Comparison of ENCODE assay signal across 25 cellular contexts in the genomic region with DNA sequence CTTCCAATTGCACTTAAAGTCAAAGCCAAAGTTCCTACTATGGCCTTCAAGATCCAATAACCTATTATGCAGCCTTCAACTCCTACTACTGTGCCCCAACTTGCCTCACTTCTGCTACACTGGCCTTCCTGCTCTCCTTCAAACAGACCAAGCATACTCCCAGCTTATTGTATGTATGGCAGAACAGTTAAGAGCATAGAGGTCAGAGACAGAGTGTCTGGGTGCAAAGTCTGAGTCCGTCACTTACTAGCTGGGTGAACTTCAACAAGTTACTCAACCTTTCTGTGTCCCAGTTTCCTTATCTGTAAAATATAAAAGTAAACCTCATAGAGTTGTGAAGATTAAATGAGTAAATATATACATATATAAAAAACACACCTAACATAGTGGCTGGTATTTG. TPM values are rescaled to one million over a fixed set of nuclear protein-coding genes. Genes with fewer than 3 reads are reported as not detected.
"Had no signal": no experiment of that assay in that cellular context is flagged by ENCODE, and none has a peak within 500 bp of the region (broad histone marks: within the 10 kb centered on the region; RNA-seq: fewer than 3 reads in every experiment).

No MANE protein-coding gene starts in this region.

- H3K9ac ChIP-seq: KMS-11 had no signal

- H3K27ac Mint-ChIP-seq: activated CD4-positive, alpha-beta memory T cell treated with anti-CD3 and anti-CD28 coated beads for 36 hours; activated CD4-positive, alpha-beta T cell treated with anti-CD3 and anti-CD28 coated beads, Interleukin-2, amount 10 ng/mL, durations not matched to agents 7 days and 5 days; activated naive CD4-positive, alpha-beta T cell treated with anti-CD3 and anti-CD28 coated beads, Interleukin-2, amount 10 ng/mL, durations not matched to agents 7 days and 5 days; activated naive CD8-positive, alpha-beta T cell treated with anti-CD3 and anti-CD28 coated beads for 36 hours; activated T-cell treated with anti-CD3 and anti-CD28 coated beads, Interleukin-2, amount 50 U/mL, for 72 hours; activated T-helper 2 cell treated with anti-CD3 and anti-CD28 coated beads, Interferon-gamma antibody, Interleukin-2, Interleukin-4, amounts not matched to agents 10 μg/mL and 5 μg/mL and 100 μg/mL, durations not matched to agents 14 hours and 24 hours and 36 hours; T-helper 17 cell had no signal

- H3K4me3 ChIP-seq: cardiac muscle cell had no signal

- H3K36me3 ChIP-seq: brain microvascular endothelial cell, cardiac muscle cell had no signal

- H3K27me3 Mint-ChIP-seq: activated CD4-positive, alpha-beta memory T cell treated with anti-CD3 and anti-CD28 coated beads for 36 hours; activated CD4-positive, alpha-beta T cell treated with anti-CD3 and anti-CD28 coated beads, Interleukin-2, amount 10 ng/mL, durations not matched to agents 7 days and 5 days; activated naive CD4-positive, alpha-beta T cell treated with anti-CD3 and anti-CD28 coated beads, Interleukin-2, amount 10 ng/mL, durations not matched to agents 7 days and 5 days; activated naive CD8-positive, alpha-beta T cell treated with anti-CD3 and anti-CD28 coated beads for 36 hours; T-helper 17 cell had no signal

- H3K27ac ChIP-seq: brain microvascular endothelial cell, cardiac muscle cell, KMS-11 had no signal

- H3K27me3 ChIP-seq: brain microvascular endothelial cell, cardiac muscle cell had no signal

- H3K4me2 ChIP-seq: KMS-11 had no signal

- DNase-seq: activated CD4-positive, alpha-beta memory T cell treated with anti-CD3 and anti-CD28 coated beads for 36 hours; activated CD4-positive, alpha-beta T cell treated with anti-CD3 and anti-CD28 coated beads, Interleukin-2, amount 10 ng/mL, durations not matched to agents 7 days and 5 days; activated CD8-positive, alpha-beta memory T cell treated with anti-CD3 and anti-CD28 coated beads, Interleukin-2, amount 50 U/mL, for 4 hours; activated gamma-delta T cell treated with Interleukin-2 at 50 U/mL for 16 hours; activated naive CD4-positive, alpha-beta T cell treated with anti-CD3 and anti-CD28 coated beads, Interleukin-2, amount 10 ng/mL, durations not matched to agents 7 days and 5 days; activated naive CD8-positive, alpha-beta T cell treated with anti-CD3 and anti-CD28 coated beads for 36 hours; activated T-cell treated with anti-CD3 and anti-CD28 coated beads, Interleukin-2, amount 50 U/mL, for 72 hours; brain microvascular endothelial cell; NCI-H1092; NCI-H1417 treated with DMSO at 0.1 percent for 48 hours; NCI-H1694; NCI-H2029; NCI-H2107; NCI-H345; NCI-H510A; NCI-H526 treated with DMSO at 0.1 percent for 48 hours; NCI-H82; SIG-M5; T-helper 17 cell; T-helper 9 cell had no signal

- H3K36me3 Mint-ChIP-seq: WTC11 had no signal

- H3K9me3 Mint-ChIP-seq: activated CD4-positive, alpha-beta memory T cell treated with anti-CD3 and anti-CD28 coated beads for 36 hours; activated CD4-positive, alpha-beta T cell treated with anti-CD3 and anti-CD28 coated beads, Interleukin-2, amount 10 ng/mL, durations not matched to agents 7 days and 5 days; activated naive CD4-positive, alpha-beta T cell treated with anti-CD3 and anti-CD28 coated beads, Interleukin-2, amount 10 ng/mL, durations not matched to agents 7 days and 5 days; activated naive CD8-positive, alpha-beta T cell treated with anti-CD3 and anti-CD28 coated beads for 36 hours; activated T-cell treated with anti-CD3 and anti-CD28 coated beads, Interleukin-2, amount 50 U/mL, for 72 hours; activated T-helper 2 cell treated with anti-CD3 and anti-CD28 coated beads, Interferon-gamma antibody, Interleukin-2, Interleukin-4, amounts not matched to agents 10 μg/mL and 5 μg/mL and 100 μg/mL, durations not matched to agents 14 hours and 24 hours and 36 hours; WTC11 had no signal

- H3K4me3 Mint-ChIP-seq: activated CD4-positive, alpha-beta memory T cell treated with anti-CD3 and anti-CD28 coated beads for 36 hours; activated CD4-positive, alpha-beta T cell treated with anti-CD3 and anti-CD28 coated beads, Interleukin-2, amount 10 ng/mL, durations not matched to agents 7 days and 5 days; activated naive CD4-positive, alpha-beta T cell treated with anti-CD3 and anti-CD28 coated beads, Interleukin-2, amount 10 ng/mL, durations not matched to agents 7 days and 5 days; activated naive CD8-positive, alpha-beta T cell treated with anti-CD3 and anti-CD28 coated beads for 36 hours; activated T-cell treated with anti-CD3 and anti-CD28 coated beads, Interleukin-2, amount 50 U/mL, for 72 hours; T-helper 17 cell; WTC11 had no signal

RNA-seq across cellular contexts. Expression of a gene that starts 37.2 kb away (rescaled TPM):
- total RNA-seq: OCI-LY7 had no signal
